Comparison of ENCODE assay signal across 8 cellular contexts in genomic region chrX:53682885-53683555, GRCh38. TPM values are rescaled to one million over a fixed set of nuclear protein-coding genes. Genes with fewer than 3 reads are reported as not detected.
A peak's percentile ranks its signal among the peaks of the same experiment; 100 is the strongest.
DNase-seq lines count a peak whose midpoint lies in the region; ATAC-seq and TF ChIP-seq lines count a peak whose summit lies in the region.

No MANE protein-coding gene starts in this region.

- H3K9me3 ChIP-seq in mononuclear cell (ENCODE audit: low read depth, low read length) (no peaks in the 10 kb centered on the region), thyroid gland (no peaks in the 10 kb centered on the region)

- H3K27me3 ChIP-seq in dorsolateral prefrontal cortex (peaks cover 0 to 16% (median 0%) of the 10 kb centered on the region in 45 donors), mononuclear cell (ENCODE audit: insufficient read depth, low read length) (no peaks in the 10 kb centered on the region), thyroid gland (no peaks in the 10 kb centered on the region)

- H3K27ac ChIP-seq in dorsolateral prefrontal cortex (peak overlapping the region in 54 of 59 donors; percentile 21 to 90 (median 84)), thyroid gland (peak overlapping the region; percentile 80 to 87 (median 81))

- ATAC-seq in HG03039 (IDR thresholded peaks at IDR 0.05; ENCODE audit: unreplicated experiment) = no peak

- peak; percentile 67 for DNase-seq in NCI-H1436 (lab: John Stamatoyannopoulos, UW)
- no peak for DNase-seq in NCI-H1436 treated with DMSO at 0.1 percent for 48 hours (lab: John Stamatoyannopoulos, UW)
- DNase-seq in NCI-H1092 treated with DMSO at 0.1 percent for 48 hours (lab: John Stamatoyannopoulos, UW) = peak; percentile 54
- DNase-seq in T1000 (lab: John Stamatoyannopoulos, UW) = peak; percentile 24
- peak in 2 of 10 donors; percentile 38 to 43 for DNase-seq in dorsolateral prefrontal cortex
- DNase-seq in thyroid gland = peak; percentile 31

- H3K4me1 ChIP-seq in mononuclear cell (ENCODE audit: insufficient read depth, low read length) (peaks cover 15% of the 10 kb centered on the region), thyroid gland (peaks cover 0 to 6% of the 10 kb centered on the region in 2 donors)

- TF ChIP-seq CTCF in dorsolateral prefrontal cortex (IDR thresholded peaks at IDR 0.05 in 54 of 56, conservative IDR thresholded peaks at IDR 0.05 in 2 of 56; ENCODE audit: low read depth in 1 of 56, partially characterized antibody in 56 of 56) (no peak), thyroid gland (IDR thresholded peaks at IDR 0.05) (no peak)

- TF ChIP-seq POLR2A in thyroid gland (IDR thresholded peaks at IDR 0.05) = no peak

- peak overlapping the region; percentile 38 to 78 (median 67) for H3K4me3 ChIP-seq in dorsolateral prefrontal cortex
- peak overlapping the region; percentile 64 for H3K4me3 ChIP-seq in mononuclear cell (ENCODE audit: low read length)
- peak overlapping the region in 2 of 3 donors; percentile 46 to 49 for H3K4me3 ChIP-seq in thyroid gland (replicated peaks in 1 of 3)

- H3K36me3 ChIP-seq in thyroid gland = no peaks in the 10 kb centered on the region

- 2% methylated on average over 14 to 22 of the region's 24 CpGs for whole genome bisulfite sequencing in thyroid gland, 2 donors

- intact Hi-C loops in dorsolateral prefrontal cortex (cut with DNase I) = loop anchor here in 1 of 2 donors (10.0 kb wide), 1 partner anchor 98 kb away; no protein-coding TSS in a partner anchor
- intact Hi-C loops in thyroid gland (cut with DNase I) = no loop called here

RNA-seq across cellular contexts. Expression of gene HUWE1, which starts 3.5 kb away (rescaled TPM):
- 100 to 1,000 TPM; 229 to 366 (median 283) TPM for total RNA-seq in dorsolateral prefrontal cortex
- total RNA-seq in mononuclear cell = 72.2 TPM
- total RNA-seq in thyroid gland = 100 to 1,000 TPM; 101 to 165 (median 151) TPM
